ENCODE assay signal across 8 cellular contexts in the genomic region with DNA sequence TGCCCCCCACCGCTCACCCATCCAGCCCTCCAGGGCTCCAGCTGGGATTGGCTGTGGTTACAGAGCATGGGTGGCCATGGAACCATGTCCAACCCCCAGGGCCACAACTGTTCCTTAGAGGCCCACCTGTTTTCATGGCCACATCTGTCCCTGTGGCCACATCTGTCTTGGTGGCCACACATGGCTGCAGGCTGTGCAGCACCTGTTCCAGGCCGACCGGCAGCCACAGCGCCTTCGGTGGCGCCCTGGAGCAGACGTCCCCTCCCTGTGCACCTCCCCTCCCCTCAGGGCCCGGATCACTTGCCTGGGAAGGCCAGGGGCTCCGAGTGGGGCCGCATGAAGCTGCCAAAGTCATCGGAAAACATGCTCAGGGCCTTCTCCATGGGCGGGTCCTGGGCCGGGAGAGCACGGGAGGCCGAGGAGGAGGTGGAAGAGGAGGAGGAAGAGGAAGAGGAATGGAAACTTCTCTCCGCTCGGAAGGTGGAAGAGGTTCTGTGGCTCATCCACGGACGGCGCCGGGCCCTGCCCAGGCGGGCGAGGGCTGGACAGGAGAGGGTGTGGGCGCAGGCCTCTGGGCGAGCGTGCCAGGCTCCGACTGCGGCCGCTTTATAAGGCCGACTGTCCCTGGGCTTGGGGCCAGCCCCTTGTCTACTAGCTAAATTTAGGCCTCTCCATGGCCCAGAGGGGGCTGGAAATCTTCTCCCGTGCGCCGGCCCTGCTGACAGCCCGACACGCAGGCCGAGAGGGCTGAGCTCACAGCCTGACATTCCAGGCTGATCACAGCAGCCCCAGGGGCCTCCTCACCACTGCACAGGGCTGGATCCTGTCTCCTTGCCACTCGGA. TPM values are rescaled to one million over a fixed set of nuclear protein-coding genes. Genes with fewer than 3 reads are reported as not detected.
DNase-seq lines count a peak whose midpoint lies in the region; ATAC-seq and TF ChIP-seq lines count a peak whose summit lies in the region.

Gene HSPB7 (minus strand): TSS at position 583 of the 843 bp plus-strand sequence. CDS start 80 bp downstream, at position 503.

- no peak within 1 kb of the TSS for H3K4me3 Mint-ChIP-seq in WTC11
- no peak within 1 kb of the TSS for H3K4me3 Mint-ChIP-seq in T-helper 17 cell

- H3K4me1 ChIP-seq in left ventricle myocardium inferior = peaks cover 85% of the 10 kb centered on the region

- DNase-seq in GM03348 (ENCODE audit: low spot score) (peak; percentile 93), WTC11 (ENCODE audit: low spot score) (peak; percentile 71), left ventricle myocardium inferior (peak; percentile 90), retinal pigment epithelial cell (ENCODE audit: low read depth) (peak; percentile 53), T-helper 17 cell (no peak)
- no peak for DNase-seq in activated CD8-positive, alpha-beta memory T cell treated with anti-CD3 and anti-CD28 coated beads, Interleukin-2, amount 50 U/mL, for 4 hours
- no peak for DNase-seq in activated CD4-positive, alpha-beta T cell treated with anti-CD3 and anti-CD28 coated beads, Interleukin-2, amount 50 U/mL, for 4 hours

- CTCF ChIA-PET in WTC11 (lab: Charles Lee) = interaction anchor here (0.9 to 3.5 kb wide), 8 partner anchors 8 to 226 kb away, joined by 3 to 17 read pairs (median 6); no protein-coding TSS in a partner anchor

- H3K27ac ChIP-seq in left ventricle myocardium inferior (replicated peaks) = peak within 1 kb of the TSS; percentile 97

- H3K9me3 Mint-ChIP-seq in WTC11 = no peaks in the 10 kb centered on the region

- no peaks in the 10 kb centered on the region for H3K36me3 Mint-ChIP-seq in WTC11
- no peaks in the 10 kb centered on the region for H3K36me3 Mint-ChIP-seq in T-helper 17 cell (ENCODE audit: low read depth)

- H3K4me3 ChIP-seq in left ventricle myocardium inferior = peak within 1 kb of the TSS; percentile 74
- H3K4me3 ChIP-seq in retinal pigment epithelial cell (ENCODE audit: low read length) = peak within 1 kb of the TSS; percentile 29

- H3K36me3 ChIP-seq in left ventricle myocardium inferior = peaks cover 10% of the 10 kb centered on the region

- no peaks in the 10 kb centered on the region for H3K27me3 ChIP-seq in left ventricle myocardium inferior (ENCODE audit: low read depth)

- intact Hi-C loops in left ventricle myocardium inferior (cut with micrococcal nuclease) = no loop called here

- peaks cover 27% of the 10 kb centered on the region for H3K27me3 Mint-ChIP-seq in WTC11 (ENCODE audit: low read depth)
- peaks cover 37% of the 10 kb centered on the region for H3K27me3 Mint-ChIP-seq in T-helper 17 cell

- TF ChIP-seq CTCF in WTC11 (IDR thresholded peaks at IDR 0.05) (no peak), left ventricle myocardium inferior (IDR thresholded peaks at IDR 0.05; ENCODE audit: borderline replicate concordance) (no peak), retinal pigment epithelial cell (conservative IDR thresholded peaks at IDR 0.05; ENCODE audit: low read depth, low read length) (peak; percentile 15)

- POLR2A ChIA-PET in WTC11 (lab: Charles Lee) = interaction anchor here (0.6 to 1.6 kb wide), 2 partner anchors 9 to 354 kb away, joined by 6 to 9 read pairs; no protein-coding TSS in a partner anchor

- peak; percentile 28 for ATAC-seq in WTC11
- no peak for ATAC-seq in T-helper 17 cell
- no peak for ATAC-seq in HG03460 (IDR thresholded peaks at IDR 0.05; ENCODE audit: unreplicated experiment)

- H3K9me3 ChIP-seq in left ventricle myocardium inferior (replicated peaks) (no peaks in the 10 kb centered on the region), T-helper 17 cell (ENCODE audit: control insufficient read depth, low read length, poor library complexity, severe bottlenecking) (no peaks in the 10 kb centered on the region)

- no peak within 1 kb of the TSS for H3K27ac Mint-ChIP-seq in WTC11
- H3K27ac Mint-ChIP-seq in T-helper 17 cell = no peak within 1 kb of the TSS

- peaks cover 62% of the 10 kb centered on the region for H3K4me1 Mint-ChIP-seq in WTC11
- H3K4me1 Mint-ChIP-seq in T-helper 17 cell = peaks cover 3% of the 10 kb centered on the region

TF ChIP-seq in WTC11, 78 proteins besides CTCF, POLR2A, EP300 and RAD21:
- TF ChIP-seq CREB1 (CRISPR knock-in tag; IDR thresholded peaks at IDR 0.05) (no peak), ESRRA (CRISPR knock-in tag; IDR thresholded peaks at IDR 0.05; ENCODE audit: borderline replicate concordance) (no peak), SMAD4 (CRISPR knock-in tag; IDR thresholded peaks at IDR 0.05) (no peak), TCF7 (CRISPR knock-in tag; IDR thresholded peaks at IDR 0.05; ENCODE audit: low read depth) (no peak)
- TF ChIP-seq, protein P1, sequence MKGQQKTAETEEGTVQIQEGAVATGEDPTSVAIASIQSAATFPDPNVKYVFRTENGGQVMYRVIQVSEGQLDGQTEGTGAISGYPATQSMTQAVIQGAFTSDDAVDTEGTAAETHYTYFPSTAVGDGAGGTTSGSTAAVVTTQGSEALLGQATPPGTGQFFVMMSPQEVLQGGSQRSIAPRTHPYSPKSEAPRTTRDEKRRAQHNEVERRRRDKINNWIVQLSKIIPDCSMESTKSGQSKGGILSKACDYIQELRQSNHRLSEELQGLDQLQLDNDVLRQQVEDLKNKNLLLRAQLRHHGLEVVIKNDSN (CRISPR knock-in tag; IDR thresholded peaks at IDR 0.05) = no peak
- TF ChIP-seq, protein P2, sequence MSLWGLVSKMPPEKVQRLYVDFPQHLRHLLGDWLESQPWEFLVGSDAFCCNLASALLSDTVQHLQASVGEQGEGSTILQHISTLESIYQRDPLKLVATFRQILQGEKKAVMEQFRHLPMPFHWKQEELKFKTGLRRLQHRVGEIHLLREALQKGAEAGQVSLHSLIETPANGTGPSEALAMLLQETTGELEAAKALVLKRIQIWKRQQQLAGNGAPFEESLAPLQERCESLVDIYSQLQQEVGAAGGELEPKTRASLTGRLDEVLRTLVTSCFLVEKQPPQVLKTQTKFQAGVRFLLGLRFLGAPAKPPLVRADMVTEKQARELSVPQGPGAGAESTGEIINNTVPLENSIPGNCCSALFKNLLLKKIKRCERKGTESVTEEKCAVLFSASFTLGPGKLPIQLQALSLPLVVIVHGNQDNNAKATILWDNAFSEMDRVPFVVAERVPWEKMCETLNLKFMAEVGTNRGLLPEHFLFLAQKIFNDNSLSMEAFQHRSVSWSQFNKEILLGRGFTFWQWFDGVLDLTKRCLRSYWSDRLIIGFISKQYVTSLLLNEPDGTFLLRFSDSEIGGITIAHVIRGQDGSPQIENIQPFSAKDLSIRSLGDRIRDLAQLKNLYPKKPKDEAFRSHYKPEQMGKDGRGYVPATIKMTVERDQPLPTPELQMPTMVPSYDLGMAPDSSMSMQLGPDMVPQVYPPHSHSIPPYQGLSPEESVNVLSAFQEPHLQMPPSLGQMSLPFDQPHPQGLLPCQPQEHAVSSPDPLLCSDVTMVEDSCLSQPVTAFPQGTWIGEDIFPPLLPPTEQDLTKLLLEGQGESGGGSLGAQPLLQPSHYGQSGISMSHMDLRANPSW (CRISPR knock-in tag; conservative IDR thresholded peaks at IDR 0.05; ENCODE audit: low read depth) = no peak

RNA-seq across cellular contexts. Expression of gene HSPB7, which starts in this region (rescaled TPM):
- total RNA-seq in WTC11 (2021) (0.11 to 0.23 TPM (median 0.21 TPM) in 3 replicates), left ventricle myocardium inferior (4,061 TPM), T-helper 17 cell (not detected)

Comparison
In these comparisons a context has a peak if more than half of its experiments do, and no peak if none do; other contexts are left out.
1. RNA of gene HSPB7 (total RNA-seq): 4,061 TPM in left ventricle myocardium inferior (single experiment); 0.11 to 0.23 TPM in WTC11 and not detected in T-helper 17 cell; every median in the first group is over 1,000 times any median in the second.
2. Peak in DNase-seq and ATAC-seq in WTC11; RNA of the gene not detected or under 1 TPM.
3. DNase-seq: peak in GM03348 (single experiment), left ventricle myocardium inferior (single experiment) and retinal pigment epithelial cell (single experiment); none in activated CD8-positive, alpha-beta memory T cell treated with anti-CD3 and anti-CD28 coated beads, Interleukin-2, amount 50 U/mL, for 4 hours (single experiment), T-helper 17 cell (0 of 3) and activated CD4-positive, alpha-beta T cell treated with anti-CD3 and anti-CD28 coated beads, Interleukin-2, amount 50 U/mL, for 4 hours (0 of 2).